10 cellular contexts compared by ENCODE assay signal in genomic region chr2:190722061-190722759, GRCh38.
A peak's percentile ranks its signal among the peaks of the same experiment; 100 is the strongest.
DNase-seq lines count a peak whose midpoint lies in the region; ATAC-seq and TF ChIP-seq lines count a peak whose summit lies in the region.
"Had no signal": no experiment of that assay in that cellular context is flagged by ENCODE, and none has a peak within 500 bp of the region (broad histone marks: within the 10 kb centered on the region; RNA-seq: fewer than 3 reads in every experiment).

No MANE protein-coding gene starts in this region.

- 79% methylated on average over 4 of the region's 4 CpGs for WGBS in mammary epithelial cell (ENCODE audit: low coverage, missing lambda C conversion rate)

- intact Hi-C loops in mammary epithelial cell (cut with micrococcal nuclease) (no loop called here), breast epithelium (cut with DNase I; ENCODE audit: low total_unique reads) (no loop called here)

- H3K9ac ChIP-seq in mammary epithelial cell (ENCODE audit: insufficient read depth, low read length): no peak overlapping the region

- H3K27ac ChIP-seq in mammary epithelial cell (ENCODE audit: insufficient read depth, low read depth, low read length) (peak overlapping the region; percentile 29), breast epithelium (no peak overlapping the region), WERI-Rb-1 (no peak overlapping the region)

- no peaks in the 10 kb centered on the region for H3K36me3 ChIP-seq in mammary epithelial cell (ENCODE audit: insufficient read depth, low read length)
- no peaks in the 10 kb centered on the region for H3K36me3 ChIP-seq in breast epithelium
- no peaks in the 10 kb centered on the region for H3K36me3 ChIP-seq in WERI-Rb-1

- dilution Hi-C loops in mammary epithelial cell (cut with HindIII; ENCODE audit: low sequenced_read_pairs): loop anchor here (5.0 kb wide), 1 partner anchor 70 kb away; no protein-coding TSS in a partner anchor

- peaks cover 13% of the 10 kb centered on the region for H3K27me3 Mint-ChIP-seq in stimulated activated memory B cell treated with anti-CD40 and anti-IgM and Interleukin-4, amounts not matched to agents 10 μg/mL and 1 μg/mL and 100 μg/mL, for 72 hours

- H3K9me3 Mint-ChIP-seq in stimulated activated memory B cell treated with anti-CD40 and anti-IgM and Interleukin-4, amounts not matched to agents 10 μg/mL and 1 μg/mL and 100 μg/mL, for 72 hours: no peaks in the 10 kb centered on the region
- H3K9me3 Mint-ChIP-seq: memory B cell had no signal

- TF ChIP-seq POLR2A in breast epithelium (IDR thresholded peaks at IDR 0.05): no peak

- in situ Hi-C loops in mammary epithelial cell (cut with MboI; ENCODE audit: low sequenced_read_pairs in 2 of 2): no loop called here

- H3K27me3 ChIP-seq in mammary epithelial cell (ENCODE audit: insufficient read depth, low read length) (no peaks in the 10 kb centered on the region), breast epithelium (no peaks in the 10 kb centered on the region), WERI-Rb-1 (ENCODE audit: insufficient read depth, low read depth, severe bottlenecking) (no peaks in the 10 kb centered on the region)

- H3K36me3 Mint-ChIP-seq in stimulated activated memory B cell treated with anti-CD40 and anti-IgM and Interleukin-4, amounts not matched to agents 10 μg/mL and 1 μg/mL and 100 μg/mL, for 72 hours: no peaks in the 10 kb centered on the region
- H3K36me3 Mint-ChIP-seq: memory B cell had no signal

- ATAC-seq in HG02610 (IDR thresholded peaks at IDR 0.05; ENCODE audit: unreplicated experiment): peak; percentile 70
- ATAC-seq in stimulated activated memory B cell treated with anti-CD40 and anti-IgM and Interleukin-4, amounts not matched to agents 10 μg/mL and 1 μg/mL and 100 μg/mL, for 72 hours: peak; percentile 79

- H3K9me3 ChIP-seq in mammary epithelial cell (replicated peaks; ENCODE audit: insufficient read depth, low read length): no peaks in the 10 kb centered on the region
- H3K9me3 ChIP-seq in breast epithelium: no peaks in the 10 kb centered on the region
- no peaks in the 10 kb centered on the region for H3K9me3 ChIP-seq in WERI-Rb-1 (ENCODE audit: severe bottlenecking)

- CTCF ChIA-PET in mammary epithelial cell (lab: Charles Lee; ENCODE audit: low non-redundant PET): no interaction called here

- no peak overlapping the region for H3K4me3 ChIP-seq in mammary epithelial cell (replicated peaks in 1 of 3; ENCODE audit: insufficient read depth in 1 of 3, low read depth in 2 of 3, low read length in 3 of 3)
- no peak overlapping the region for H3K4me3 ChIP-seq in breast epithelium
- H3K4me3 ChIP-seq in WERI-Rb-1 (ENCODE audit: low read depth, low read length): no peak overlapping the region

- H3K27ac Mint-ChIP-seq in stimulated activated memory B cell treated with anti-CD40 and anti-IgM and Interleukin-4, amounts not matched to agents 10 μg/mL and 1 μg/mL and 100 μg/mL, for 72 hours: peak overlapping the region; percentile 77
- H3K27ac Mint-ChIP-seq: memory B cell had no signal

- no peak overlapping the region for H2AFZ ChIP-seq in mammary epithelial cell (ENCODE audit: low read depth, low read length)

- TF ChIP-seq CTCF in mammary epithelial cell (conservative IDR thresholded peaks at IDR 0.05 in 1 of 2, IDR thresholded peaks at IDR 0.05 in 1 of 2; ENCODE audit: extremely low read depth in 1 of 2, insufficient read depth in 1 of 2, low read depth in 1 of 2, low read length in 2 of 2) (no peak), breast epithelium (IDR thresholded peaks at IDR 0.05) (no peak), WERI-Rb-1 (IDR thresholded peaks at IDR 0.05; ENCODE audit: low read depth, low read length) (no peak)

- H3K4me2 ChIP-seq in mammary epithelial cell (ENCODE audit: insufficient read depth, low read depth, low read length): peak overlapping the region; percentile 37

- H3K4me1 ChIP-seq in mammary epithelial cell (ENCODE audit: insufficient read depth, low read length) (peaks cover 41% of the 10 kb centered on the region), breast epithelium (no peaks in the 10 kb centered on the region)

- H3K4me1 Mint-ChIP-seq in stimulated activated memory B cell treated with anti-CD40 and anti-IgM and Interleukin-4, amounts not matched to agents 10 μg/mL and 1 μg/mL and 100 μg/mL, for 72 hours: peaks cover 46% of the 10 kb centered on the region

- no peak overlapping the region for H3K4me3 Mint-ChIP-seq in stimulated activated memory B cell treated with anti-CD40 and anti-IgM and Interleukin-4, amounts not matched to agents 10 μg/mL and 1 μg/mL and 100 μg/mL, for 72 hours
- H3K4me3 Mint-ChIP-seq: memory B cell had no signal

- peak; percentile 57 for DNase-seq in mammary epithelial cell
- DNase-seq in breast epithelium (ENCODE audit: low spot score in 2 of 2): no peak
- peak; percentile 49 for DNase-seq in HT1080 (ENCODE audit: low read depth)
- no peak for DNase-seq in HPDE6-E6E7 (ENCODE audit: extremely low spot score)
- DNase-seq in mucosa of gallbladder (ENCODE audit: low spot score): no peak
- DNase-seq in WERI-Rb-1: no peak
- DNase-seq: NCI-H510A had no signal

- BruUV-seq in mammary epithelial cell (replicated peaks; lab: Mats Ljungman, UMichigan): no TSS peak

- no peaks in the 10 kb centered on the region for H4K20me1 ChIP-seq in mammary epithelial cell (ENCODE audit: insufficient read depth, low read length)

- H3K79me2 ChIP-seq in mammary epithelial cell (ENCODE audit: insufficient read depth, low read length): no peaks in the 10 kb centered on the region

Comparison
In these comparisons a context has a peak if more than half of its experiments do, and no peak if none do; other contexts are left out.
1. DNase-seq: peak in mammary epithelial cell (single experiment) and HT1080 (single experiment); none in breast epithelium (0 of 2), HPDE6-E6E7 (single experiment), mucosa of gallbladder (single experiment) and WERI-Rb-1 (single experiment).